In genomic region chr4:127975121-127975770, GRCh38 we compare ENCODE assay signal across 16 cellular contexts.
DNase-seq lines count a peak whose midpoint lies in the region; TF ChIP-seq lines count a peak whose summit lies in the region.
"Had no signal": no experiment of that assay in that cellular context is flagged by ENCODE, and none has a peak within 500 bp of the region (broad histone marks: within the 10 kb centered on the region; RNA-seq: fewer than 3 reads in every experiment).

No MANE protein-coding gene starts in this region.

- TF ChIP-seq RAD21 in Ishikawa (IDR thresholded peaks at IDR 0.05; ENCODE audit: low read depth) = no peak

- DNase-seq in EL (peak; percentile 2), amniotic epithelial cell (ENCODE audit: low read depth) (peak; percentile 39), iris pigment epithelial cell (ENCODE audit: low read depth) (peak; percentile 71), anterior cingulate cortex (lab: John Stamatoyannopoulos, UW) (no peak), T-helper 1 cell (no peak), COR-L47 (lab: John Stamatoyannopoulos, UW) (no peak)
- DNase-seq: C1 segment of cervical spinal cord; cerebellar nuclear complex; DMS79; effector memory CD8-positive, alpha-beta T cell; naive B cell; NCI-H1436 treated with DMSO at 0.1 percent for 48 hours; NCI-H510A treated with DMSO at 0.1 percent for 48 hours; posterior cingulate gyrus; tibial artery had no signal

- no peak for TF ChIP-seq EP300 in Ishikawa (IDR thresholded peaks at IDR 0.05; ENCODE audit: borderline replicate concordance)

TF ChIP-seq in Ishikawa, 13 proteins besides CTCF, POLR2A, EP300 and RAD21:
- TF ChIP-seq CEBPB (IDR thresholded peaks at IDR 0.05) (peak; percentile 82), FOXM1 (IDR thresholded peaks at IDR 0.05; ENCODE audit: borderline replicate concordance, low read depth) (no peak)

Comparison
In these comparisons a context has a peak if more than half of its experiments do, and no peak if none do; other contexts are left out.
1. DNase-seq: peak in EL (single experiment), amniotic epithelial cell (single experiment) and iris pigment epithelial cell (single experiment); none in anterior cingulate cortex (0 of 58), T-helper 1 cell (0 of 5) and COR-L47 (single experiment).